22 cellular contexts compared by ENCODE assay signal in the genomic region with DNA sequence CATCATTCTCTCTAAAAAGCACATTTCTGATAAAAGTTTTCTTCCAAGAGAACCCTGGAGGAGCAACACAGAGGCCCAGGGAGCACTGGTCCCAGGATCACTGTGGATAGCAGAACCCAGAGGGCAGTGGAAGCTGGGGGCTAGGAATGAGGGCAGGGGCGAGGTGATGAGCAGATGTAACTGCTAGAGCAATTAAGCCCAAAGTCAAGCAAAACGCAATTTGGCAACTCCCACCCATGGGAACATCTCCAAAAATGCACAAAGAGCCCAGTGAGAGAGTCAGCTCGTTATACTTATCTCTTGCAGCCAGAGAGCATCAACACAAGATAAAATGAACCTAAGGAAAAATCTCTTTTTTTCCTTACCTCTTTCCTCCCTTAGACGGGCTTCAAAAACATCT.
"Had no signal": no experiment of that assay in that cellular context is flagged by ENCODE, and none has a peak within 500 bp of the region (broad histone marks: within the 10 kb centered on the region; RNA-seq: fewer than 3 reads in every experiment).

No MANE protein-coding gene starts in this region.

- ATAC-seq: stimulated activated naive CD8-positive, alpha-beta T cell treated with anti-CD3 and anti-CD28 coated beads, Interleukin-15, Interleukin-2, amounts not matched to agents 100 U/mL and 50 U/mL, for 24 hours had no signal

- H3K4me1 ChIP-seq: breast epithelium, uterus had no signal

- H3K27me3 ChIP-seq: ascending aorta, breast epithelium, tibial nerve, uterus had no signal

- DNase-seq: activated CD4-positive, alpha-beta T cell treated with anti-CD3 and anti-CD28 coated beads, Interleukin-2, amount 50 U/mL, for 1 hour; activated CD4-positive, CD25-positive, alpha-beta regulatory T cell treated with anti-CD3 and anti-CD28 coated beads, Interleukin-2, amount 50 U/mL, for 72 hours; activated CD8-positive, alpha-beta memory T cell treated with anti-CD3 and anti-CD28 coated beads for 24 hours; activated gamma-delta T cell; cerebellar nuclear complex; cortex of kidney; erythroblast; foreskin melanocyte; hypothalamus; islet precursor cell; mammary epithelial cell; naive B cell; stimulated activated naive CD8-positive, alpha-beta T cell treated with anti-CD3 and anti-CD28 coated beads, Interleukin-15, Interleukin-2, amounts not matched to agents 100 U/mL and 50 U/mL, for 24 hours; substantia nigra; T-helper 1 cell; T-helper 9 cell; uterus had no signal

- H3K9me3 ChIP-seq: ascending aorta, breast epithelium, tibial nerve, uterus had no signal

- FAIRE-seq: endometrium had no signal

- H3K27ac ChIP-seq: ascending aorta, breast epithelium, tibial nerve, uterus, VCaP had no signal

- H3K4me3 ChIP-seq: ascending aorta, breast epithelium, tibial nerve, uterus had no signal

- H3K36me3 ChIP-seq: ascending aorta, breast epithelium, tibial nerve, uterus had no signal
